12 cellular contexts compared by ENCODE assay signal in the genomic region with DNA sequence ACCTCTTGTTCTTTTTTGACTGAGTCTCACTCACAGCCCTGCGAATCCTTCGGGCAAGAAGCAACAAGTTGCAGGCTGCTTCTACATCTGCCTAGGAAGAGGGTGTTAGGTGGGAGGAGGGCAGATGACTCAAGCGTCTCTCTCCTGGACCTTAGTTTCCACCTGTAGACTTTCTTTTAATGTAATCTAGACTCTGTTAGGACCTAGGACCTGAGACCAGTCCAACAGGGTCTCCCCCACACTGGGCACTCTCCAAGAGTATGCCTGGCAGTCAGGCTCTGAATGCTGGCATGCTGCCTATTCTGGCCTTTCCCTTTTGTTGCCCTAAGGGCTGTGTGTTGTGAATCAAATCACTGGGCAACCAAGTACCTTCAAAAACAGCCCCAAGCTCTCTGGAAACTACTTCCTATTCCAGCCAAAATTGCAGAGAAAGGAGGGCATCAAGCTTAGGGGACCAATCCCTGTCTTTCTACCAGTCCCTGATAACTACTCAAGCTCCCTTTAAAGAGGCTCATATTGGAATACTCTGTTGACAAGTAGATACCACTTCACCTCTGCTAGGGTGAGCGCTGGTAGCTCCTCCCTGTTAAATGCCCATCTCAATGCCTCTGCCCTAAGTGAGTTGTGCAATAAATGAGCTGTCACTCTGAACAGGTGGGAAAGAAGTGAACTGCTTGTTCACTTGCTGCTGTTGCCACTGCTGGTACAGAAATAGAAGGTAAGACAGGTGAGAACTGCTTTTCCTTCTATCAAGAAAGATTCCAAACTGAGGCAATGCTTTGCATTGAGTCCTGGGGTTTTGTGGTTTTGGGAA. TPM values are rescaled to one million over a fixed set of nuclear protein-coding genes. Genes with fewer than 3 reads are reported as not detected.
A peak's percentile ranks its signal among the peaks of the same experiment; 100 is the strongest.
DNase-seq lines count a peak whose midpoint lies in the region; ATAC-seq and TF ChIP-seq lines count a peak whose summit lies in the region.
"Had no signal": no experiment of that assay in that cellular context is flagged by ENCODE, and none has a peak within 500 bp of the region (broad histone marks: within the 10 kb centered on the region; RNA-seq: fewer than 3 reads in every experiment).

A gene with protein sequence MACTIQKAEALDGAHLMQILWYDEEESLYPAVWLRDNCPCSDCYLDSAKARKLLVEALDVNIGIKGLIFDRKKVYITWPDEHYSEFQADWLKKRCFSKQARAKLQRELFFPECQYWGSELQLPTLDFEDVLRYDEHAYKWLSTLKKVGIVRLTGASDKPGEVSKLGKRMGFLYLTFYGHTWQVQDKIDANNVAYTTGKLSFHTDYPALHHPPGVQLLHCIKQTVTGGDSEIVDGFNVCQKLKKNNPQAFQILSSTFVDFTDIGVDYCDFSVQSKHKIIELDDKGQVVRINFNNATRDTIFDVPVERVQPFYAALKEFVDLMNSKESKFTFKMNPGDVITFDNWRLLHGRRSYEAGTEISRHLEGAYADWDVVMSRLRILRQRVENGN (plus strand): TSS at position 514 of the 814 bp plus-strand sequence. CDS start 14,616 bp downstream, outside the sequence.

- CTCF ChIA-PET in HEK293 (lab: Yijun Ruan, JAX) (interaction anchor here (1.2 kb wide), 1 partner anchor 118 kb away, joined by 6 read pairs; no protein-coding TSS in a partner anchor), Panc1 (lab: Charles Lee) (no interaction called here)

- H3K4me3 ChIP-seq in HEK293 (ENCODE audit: low read depth, low read length) (no peak within 1 kb of the TSS), Panc1 (ENCODE audit: low read depth in 2 of 2, low read length in 2 of 2) (no peak within 1 kb of the TSS), skin epidermis (peak within 1 kb of the TSS in 3 of 7 experiments; percentile 5 to 21 (median 16))
- H3K4me3 ChIP-seq: lung had no signal

- POLR2A ChIA-PET in HEK293 (lab: Yijun Ruan, JAX) (no interaction called here), Panc1 (lab: Charles Lee) (no interaction called here)

- in situ Hi-C loops in Panc1 (cut with HindIII; ENCODE audit: low pct_unique_long_range_greater_than_20kb, low sequenced_read_pairs), result no loop called here

- H3K27ac ChIP-seq in HEK293 (ENCODE audit: extremely low read depth, low read depth, low read length) (no peak within 1 kb of the TSS), Panc1 (ENCODE audit: low read length) (no peak within 1 kb of the TSS), skin epidermis (peak within 1 kb of the TSS in 17 of 21 experiments; percentile 17 to 84 (median 48))

- no peaks in the 10 kb centered on the region for H3K36me3 ChIP-seq in HEK293 (ENCODE audit: control insufficient read depth in 2 of 2, insufficient read depth in 1 of 2, low read length in 2 of 2)
- no peaks in the 10 kb centered on the region for H3K36me3 ChIP-seq in Panc1 (ENCODE audit: control insufficient read depth, insufficient read depth, low read length)

- H3K9me3 ChIP-seq in HEK293 (ENCODE audit: control insufficient read depth, insufficient read depth, low read depth, low read length) (no peaks in the 10 kb centered on the region), Panc1 (ENCODE audit: control insufficient read depth, insufficient read depth, low read depth, low read length) (no peaks in the 10 kb centered on the region)

- intact Hi-C loops in Panc1 (cut with micrococcal nuclease; ENCODE audit: unreplicated experiment), result no loop called here

- BruUV-seq in Panc1 (replicated peaks; lab: Mats Ljungman, UMichigan), result no TSS peak

- ATAC-seq in Panc1 (no peak), GM19467 (IDR thresholded peaks at IDR 0.05; ENCODE audit: unreplicated experiment) (no peak)
- ATAC-seq: stimulated activated naive CD8-positive, alpha-beta T cell treated with anti-CD3 and anti-CD28 coated beads, Interleukin-15, amount 100 ng/mL, for 72 hours had no signal

- DNase-seq in Panc1 (ENCODE audit: low read depth, low spot score), result no peak
- DNase-seq in hypothalamus (lab: John Stamatoyannopoulos, UW), result peak in 39 of 51 donors; percentile 2 to 78 (median 47)
- no peak for DNase-seq in NAMALWA (ENCODE audit: low spot score)
- DNase-seq in stimulated activated CD4-positive, alpha-beta T cell treated with anti-CD3 and anti-CD28 coated beads, Interleukin-2, amount 100 ng/mL, for 48 hours, result no peak
- no peak for DNase-seq in activated gamma-delta T cell (lab: John Stamatoyannopoulos, UW)
- DNase-seq: erythroblast; NK-92 treated with Interleukin-12 subunit alpha and Interleukin-12 subunit beta, amount 100 ng/mL, for 24 hours; stimulated activated naive CD8-positive, alpha-beta T cell treated with anti-CD3 and anti-CD28 coated beads, Interleukin-15, amount 100 ng/mL, for 72 hours had no signal

- TF ChIP-seq CTCF in HEK293 (tag by site-specific recombination; IDR thresholded peaks at IDR 0.05), result no peak
- TF ChIP-seq CTCF in Panc1 (IDR thresholded peaks at IDR 0.05), result 0 out of 2 replicates have a peak, but pooled peaks have one; percentile 1

- H3K27me3 ChIP-seq in Panc1 (ENCODE audit: control insufficient read depth, insufficient read depth, low read length), result no peaks in the 10 kb centered on the region

- H3K4me1 ChIP-seq in HEK293 (ENCODE audit: control insufficient read depth, insufficient read depth, low read length) (no peaks in the 10 kb centered on the region), Panc1 (ENCODE audit: control insufficient read depth, insufficient read depth, low read length) (no peaks in the 10 kb centered on the region)

TF ChIP-seq in HEK293, 187 proteins besides CTCF, POLR2A, EP300 and RAD21 (continues in another document):
- TF ChIP-seq ZNF629 (tag by site-specific recombination; IDR thresholded peaks at IDR 0.05) (no peak), ZBTB6 (tag by site-specific recombination; IDR thresholded peaks at IDR 0.05) (no peak), ZNF558 (tag by site-specific recombination; IDR thresholded peaks at IDR 0.05) (no peak), ZNF610 (tag by site-specific recombination; IDR thresholded peaks at IDR 0.05; ENCODE audit: borderline replicate concordance) (no peak), YY1 (tag by site-specific recombination; IDR thresholded peaks at IDR 0.05) (no peak), BCL11A (tag by site-specific recombination; IDR thresholded peaks at IDR 0.05; ENCODE audit: low read depth) (no peak), ZIC2 (tag by site-specific recombination; IDR thresholded peaks at IDR 0.05) (no peak), BCL11B (tag by site-specific recombination; IDR thresholded peaks at IDR 0.05; ENCODE audit: low read depth) (no peak), SCRT1 (tag by site-specific recombination; IDR thresholded peaks at IDR 0.05; ENCODE audit: borderline replicate concordance) (peak; percentile 68; the same call in 1 of the 2 replicates), SCRT2 (tag by site-specific recombination; IDR thresholded peaks at IDR 0.05) (peak; percentile 91), ZNF670 (tag by site-specific recombination; IDR thresholded peaks at IDR 0.05; ENCODE audit: low read depth) (no peak), ZSCAN30 (tag by site-specific recombination; IDR thresholded peaks at IDR 0.05) (no peak), PRDM10 (tag by site-specific recombination; IDR thresholded peaks at IDR 0.05) (peak; percentile 75)
- TF ChIP-seq, protein P1, sequence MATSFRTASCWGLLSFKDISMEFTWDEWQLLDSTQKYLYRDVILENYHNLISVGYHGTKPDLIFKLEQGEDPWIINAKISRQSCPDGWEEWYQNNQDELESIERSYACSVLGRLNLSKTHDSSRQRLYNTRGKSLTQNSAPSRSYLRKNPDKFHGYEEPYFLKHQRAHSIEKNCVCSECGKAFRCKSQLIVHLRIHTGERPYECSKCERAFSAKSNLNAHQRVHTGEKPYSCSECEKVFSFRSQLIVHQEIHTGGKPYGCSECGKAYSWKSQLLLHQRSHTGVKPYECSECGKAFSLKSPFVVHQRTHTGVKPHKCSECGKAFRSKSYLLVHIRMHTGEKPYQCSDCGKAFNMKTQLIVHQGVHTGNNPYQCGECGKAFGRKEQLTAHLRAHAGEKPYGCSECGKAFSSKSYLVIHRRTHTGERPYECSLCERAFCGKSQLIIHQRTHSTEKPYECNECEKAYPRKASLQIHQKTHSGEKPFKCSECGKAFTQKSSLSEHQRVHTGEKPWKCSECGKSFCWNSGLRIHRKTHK (tag by site-specific recombination; IDR thresholded peaks at IDR 0.05), result no peak

RNA-seq across cellular contexts. Expression of the gene that starts here (rescaled TPM):
- not detected for total RNA-seq in Panc1 (2021; ENCODE audit: unreplicated experiment)
- not detected for polyA plus RNA-seq in Panc1 (2012; ENCODE audit: insufficient read length)

Comparison
In these comparisons a context has a peak if more than half of its experiments do, and no peak if none do; other contexts are left out.
1. H3K27ac ChIP-seq: peak in skin epidermis (17 of 21); none in HEK293 (single experiment) and Panc1 (single experiment).
2. DNase-seq: peak in hypothalamus (39 of 51); none in Panc1 (single experiment), NAMALWA (single experiment), stimulated activated CD4-positive, alpha-beta T cell treated with anti-CD3 and anti-CD28 coated beads, Interleukin-2, amount 100 ng/mL, for 48 hours (0 of 2) and activated gamma-delta T cell (single experiment).